Comparison of ENCODE assay signal across 11 cellular contexts in the genomic region with DNA sequence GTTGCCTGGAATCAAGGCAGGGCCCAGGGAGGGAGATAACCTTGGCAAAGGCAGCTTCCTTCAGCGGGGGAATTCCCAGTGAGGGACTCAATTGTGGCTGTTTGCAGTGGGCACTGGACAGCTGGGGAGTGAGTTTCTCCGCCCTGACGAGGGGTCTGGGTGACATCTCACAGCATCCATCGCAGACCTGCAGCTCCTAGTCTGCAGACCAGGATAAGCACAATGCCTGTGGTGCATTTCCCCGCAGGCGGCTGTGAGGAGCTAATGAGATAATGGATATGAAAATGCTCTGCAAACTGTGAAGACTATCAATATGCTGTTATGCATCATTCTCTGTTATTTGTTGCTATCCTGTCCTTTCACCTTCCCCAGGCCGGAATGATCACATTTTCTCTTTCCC. TPM values are rescaled to one million over a fixed set of nuclear protein-coding genes. Genes with fewer than 3 reads are reported as not detected.
DNase-seq lines count a peak whose midpoint lies in the region; ATAC-seq and TF ChIP-seq lines count a peak whose summit lies in the region.
"Had no signal": no experiment of that assay in that cellular context is flagged by ENCODE, and none has a peak within 500 bp of the region (broad histone marks: within the 10 kb centered on the region; RNA-seq: fewer than 3 reads in every experiment).

No MANE protein-coding gene starts in this region.

- intact Hi-C loops in heart left ventricle (cut with DNase I) (no loop called here), left ventricle myocardium superior (cut with micrococcal nuclease) (no loop called here), upper lobe of right lung (cut with DNase I) (no loop called here)

- H3K36me3 ChIP-seq in heart left ventricle (no peaks in the 10 kb centered on the region), mesendoderm (ENCODE audit: control insufficient read depth, insufficient read depth, low read length) (no peaks in the 10 kb centered on the region), upper lobe of right lung (no peaks in the 10 kb centered on the region), tibial nerve (no peaks in the 10 kb centered on the region), MM.1S (replicated peaks; ENCODE audit: insufficient read depth, low read length) (no peaks in the 10 kb centered on the region)

- H2BK15ac ChIP-seq in mesendoderm (replicated peaks; ENCODE audit: low read depth): no peak overlapping the region

- H3K9ac ChIP-seq in mesendoderm (ENCODE audit: low read length): peak overlapping the region; percentile 15
- H3K9ac ChIP-seq in MM.1S (ENCODE audit: low read length): no peak overlapping the region

- TF ChIP-seq POLR2A in heart left ventricle (IDR thresholded peaks at IDR 0.05): no peak
- TF ChIP-seq POLR2A in tibial nerve (IDR thresholded peaks at IDR 0.05): no peak

- H2BK5ac ChIP-seq in mesendoderm (ENCODE audit: low read length): no peak overlapping the region

- H3K23ac ChIP-seq in mesendoderm (ENCODE audit: low read length): no peak overlapping the region

- no peak overlapping the region for H2AK5ac ChIP-seq in mesendoderm (ENCODE audit: low read length)

- H3K4me1 ChIP-seq in heart left ventricle: peaks cover 0 to 19% (median 15%) of the 10 kb centered on the region in 12 donors
- H3K4me1 ChIP-seq in mesendoderm (ENCODE audit: control insufficient read depth, low read depth, low read length): peaks cover 8% of the 10 kb centered on the region
- H3K4me1 ChIP-seq in upper lobe of right lung: peaks cover 33% of the 10 kb centered on the region
- peaks cover 0 to 19% (median 0%) of the 10 kb centered on the region in 4 donors for H3K4me1 ChIP-seq in tibial nerve
- no peaks in the 10 kb centered on the region for H3K4me1 ChIP-seq in MM.1S (ENCODE audit: low read length)

- H3K79me1 ChIP-seq in mesendoderm (ENCODE audit: low read length): no peaks in the 10 kb centered on the region

- ATAC-seq in heart left ventricle (peak in 1 of 4 donors; percentile 14), left ventricle myocardium superior (no peak), upper lobe of right lung (no peak), GM19324 (IDR thresholded peaks at IDR 0.05; ENCODE audit: low FRiP score, unreplicated experiment) (no peak)

- H3F3A ChIP-seq in MM.1S (ENCODE audit: insufficient read depth, low read length): no peaks in the 10 kb centered on the region

- H3K4me3 ChIP-seq in heart left ventricle (no peak overlapping the region), mesendoderm (ENCODE audit: low read length) (no peak overlapping the region), upper lobe of right lung (no peak overlapping the region), tibial nerve (no peak overlapping the region), MM.1S (ENCODE audit: low read length) (no peak overlapping the region)

- no peak overlapping the region for H4K5ac ChIP-seq in mesendoderm (ENCODE audit: low read length)

- H3K79me2 ChIP-seq in mesendoderm (ENCODE audit: control insufficient read depth, insufficient read depth, low read length) (no peaks in the 10 kb centered on the region), MM.1S (ENCODE audit: low read length) (no peaks in the 10 kb centered on the region)

- H3K27me3 ChIP-seq in heart left ventricle: peaks cover 0 to under 1% (median 0%) of the 10 kb centered on the region in 9 donors
- no peaks in the 10 kb centered on the region for H3K27me3 ChIP-seq in mesendoderm (ENCODE audit: insufficient read depth, low read length, poor library complexity)
- H3K27me3 ChIP-seq in upper lobe of right lung: no peaks in the 10 kb centered on the region
- H3K27me3 ChIP-seq in tibial nerve: no peaks in the 10 kb centered on the region
- no peaks in the 10 kb centered on the region for H3K27me3 ChIP-seq in MM.1S (replicated peaks; ENCODE audit: insufficient read depth, low read length)

- H3K9me2 ChIP-seq in MM.1S (replicated peaks; ENCODE audit: insufficient read depth, low read length): no peaks in the 10 kb centered on the region

- no peak overlapping the region for H2AFZ ChIP-seq in MM.1S (ENCODE audit: low read length)

- H4K8ac ChIP-seq in mesendoderm (ENCODE audit: low read depth, low read length): no peak overlapping the region

- H3K56ac ChIP-seq in mesendoderm (ENCODE audit: low read length): peak overlapping the region; percentile 44

- H3K4me2 ChIP-seq in mesendoderm (ENCODE audit: low read length) (no peak overlapping the region), MM.1S (ENCODE audit: low read depth, low read length) (no peak overlapping the region)

- peak overlapping the region; percentile 0 for H3K4ac ChIP-seq in mesendoderm (ENCODE audit: low read depth, low read length)

- H3K27ac ChIP-seq in heart left ventricle (peak overlapping the region; percentile 38 to 87 (median 69)), angular gyrus (ENCODE audit: low read depth, low read length) (peak overlapping the region; percentile 42), mesendoderm (ENCODE audit: low read depth, low read length) (peak overlapping the region; percentile 52), upper lobe of right lung (peak overlapping the region; percentile 83), tibial nerve (peak overlapping the region in 2 of 4 donors; percentile 83 to 86), MM.1S (ENCODE audit: low read length) (no peak overlapping the region)

- WGBS in heart left ventricle, 4 donors: 58 to 68% (median 60%) methylated on average over 7 of the region's 7 CpGs
- WGBS in mesendoderm (ENCODE audit: extremely low coverage, insufficient coverage, low lambda C conversion rate): no CpG with 5 or more reads among the region's 7 CpGs
- WGBS in tibial nerve, 2 donors: 68 to 70% methylated on average over 7 of the region's 7 CpGs

- H4K20me1 ChIP-seq in MM.1S (ENCODE audit: insufficient read depth, low read length): no peaks in the 10 kb centered on the region

- peak overlapping the region; percentile 94 for H3K18ac ChIP-seq in mesendoderm (ENCODE audit: low read length)

- H2BK120ac ChIP-seq in mesendoderm (ENCODE audit: low read depth, low read length): no peak overlapping the region

- TF ChIP-seq CTCF in heart left ventricle (IDR thresholded peaks at IDR 0.05): no peak
- TF ChIP-seq CTCF in upper lobe of right lung (IDR thresholded peaks at IDR 0.05): no peak
- no peak for TF ChIP-seq CTCF in tibial nerve (IDR thresholded peaks at IDR 0.05)
- TF ChIP-seq CTCF in MM.1S (IDR thresholded peaks at IDR 0.05; ENCODE audit: low read length): no peak

- H3K9me3 ChIP-seq in heart left ventricle (peaks cover 0 to 15% (median 2%) of the 10 kb centered on the region in 12 donors), upper lobe of right lung (no peaks in the 10 kb centered on the region), tibial nerve (peaks cover 0 to 9% (median 0%) of the 10 kb centered on the region in 4 donors), MM.1S (replicated peaks; ENCODE audit: insufficient read depth, low read length) (no peaks in the 10 kb centered on the region)

- DNase-seq in heart left ventricle (no peak), left ventricle myocardium superior (no peak), mesendoderm (peak; percentile 74), upper lobe of right lung (no peak), tibial nerve (ENCODE audit: low spot score in 2 of 2) (no peak), MM.1S (no peak)
- DNase-seq: DMS153; Karpas-422; stimulated activated CD4-positive, alpha-beta T cell treated with anti-CD3 and anti-CD28 coated beads, Interleukin-4, amount 100 ng/mL, for 1 hour had no signal

- TF ChIP-seq EP300 in tibial nerve (IDR thresholded peaks at IDR 0.05): no peak

RNA-seq across cellular contexts. Expression of a gene that starts 30.0 kb away (rescaled TPM):
- total RNA-seq in heart left ventricle (10 to 100 TPM; 11.2 to 68.8 (median 24.5) TPM), left ventricle myocardium superior (16.9 TPM), upper lobe of right lung (69.4 TPM), tibial nerve (100 to 1,000 TPM; 170 to 321 (median 212) TPM)
- 1 to 10 TPM; 3.9 to 8.9 TPM for polyA plus RNA-seq in heart left ventricle
- 35.6 TPM for polyA plus RNA-seq in mesendoderm (2013, experiment 1 of 2)
- 35.0 TPM for polyA plus RNA-seq in mesendoderm (2013, experiment 2 of 2)
